16 cellular contexts compared by ENCODE assay signal in the genomic region with DNA sequence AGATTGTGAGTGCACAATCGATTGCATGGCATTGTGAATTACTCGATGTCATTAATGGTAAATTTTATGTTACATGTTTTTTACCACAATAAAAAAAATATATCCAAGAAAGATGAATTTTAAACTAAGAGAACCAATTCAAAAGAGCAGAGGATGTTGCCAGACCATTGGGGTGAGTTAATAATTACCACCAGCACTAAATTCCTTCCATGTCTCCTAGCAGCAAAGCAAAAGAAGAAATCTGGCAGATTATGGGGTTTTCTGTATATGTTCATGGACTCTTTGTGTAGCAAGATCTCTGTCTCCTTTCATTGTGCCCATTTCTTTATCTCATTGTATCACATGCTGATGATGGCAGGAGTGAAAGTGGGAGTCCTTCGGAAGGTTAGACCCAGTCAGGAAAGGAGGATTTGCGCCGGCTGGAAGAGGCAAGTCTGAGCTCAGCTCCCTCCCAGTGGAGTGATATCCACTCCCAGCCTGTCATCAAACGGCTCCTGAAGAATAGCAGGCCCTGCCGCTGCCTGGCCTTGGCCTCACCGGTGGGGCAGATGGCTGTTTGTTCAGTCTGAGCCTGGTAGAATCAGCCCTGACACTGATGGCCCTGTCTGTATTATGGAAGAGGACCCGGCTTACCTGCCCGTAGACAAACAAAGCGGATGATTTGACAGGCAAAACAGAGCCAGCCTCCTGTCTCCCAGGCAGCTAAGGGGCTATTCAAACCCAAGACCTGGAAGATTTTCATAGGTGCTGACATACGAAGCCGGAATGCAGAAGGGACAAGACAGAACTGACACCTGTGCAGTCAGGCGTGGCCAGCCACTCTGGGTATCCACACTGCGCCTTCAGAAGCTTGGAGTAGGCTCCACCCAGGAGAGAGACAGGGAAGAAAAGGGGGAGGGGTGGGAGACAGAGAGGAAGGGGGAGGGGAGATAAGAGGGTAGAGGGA. TPM values are rescaled to one million over a fixed set of nuclear protein-coding genes. Genes with fewer than 3 reads are reported as not detected.
DNase-seq lines count a peak whose midpoint lies in the region; TF ChIP-seq lines count a peak whose summit lies in the region.
"Had no signal": no experiment of that assay in that cellular context is flagged by ENCODE, and none has a peak within 500 bp of the region (broad histone marks: within the 10 kb centered on the region; RNA-seq: fewer than 3 reads in every experiment).

No MANE protein-coding gene starts in this region.

- WGBS in mesendoderm (ENCODE audit: extremely low coverage, insufficient coverage, low lambda C conversion rate): no CpG with 5 or more reads among the region's 15 CpGs

- CTCF ChIA-PET in Caco-2 (lab: Charles Lee): no interaction called here

- H2BK120ac ChIP-seq in mesendoderm (ENCODE audit: low read depth, low read length): no peak overlapping the region

- H3K27me3 ChIP-seq in Caco-2 (replicated peaks; ENCODE audit: control insufficient read depth, insufficient read depth, low read length) (no peaks in the 10 kb centered on the region), endocrine pancreas (ENCODE audit: control insufficient read depth, insufficient read depth, low read length) (no peaks in the 10 kb centered on the region), mesendoderm (ENCODE audit: insufficient read depth, low read length, poor library complexity) (no peaks in the 10 kb centered on the region), brain microvascular endothelial cell (replicated peaks) (no peaks in the 10 kb centered on the region)
- H3K27me3 ChIP-seq: ovary had no signal

- H3K9me3 Mint-ChIP-seq in Caco-2 (ENCODE audit: unreplicated experiment): no peaks in the 10 kb centered on the region
- H3K9me3 Mint-ChIP-seq: stimulated activated memory B cell treated with anti-CD40 and anti-IgM and Interleukin-4, amounts not matched to agents 10 μg/mL and 1 μg/mL and 100 μg/mL, for 72 hours had no signal

- no peak overlapping the region for H3K23ac ChIP-seq in mesendoderm (ENCODE audit: low read length)

- H3K36me3 Mint-ChIP-seq in Caco-2 (ENCODE audit: insufficient read depth, unreplicated experiment): no peaks in the 10 kb centered on the region
- H3K36me3 Mint-ChIP-seq: stimulated activated memory B cell treated with anti-CD40 and anti-IgM and Interleukin-4, amounts not matched to agents 10 μg/mL and 1 μg/mL and 100 μg/mL, for 72 hours had no signal

- H3K27me3 Mint-ChIP-seq in Caco-2 (ENCODE audit: insufficient read depth, unreplicated experiment): no peaks in the 10 kb centered on the region

- H3K18ac ChIP-seq in mesendoderm (ENCODE audit: low read length): no peak overlapping the region

- no peaks in the 10 kb centered on the region for H3K79me2 ChIP-seq in mesendoderm (ENCODE audit: control insufficient read depth, insufficient read depth, low read length)

- no peak overlapping the region for H2BK15ac ChIP-seq in mesendoderm (replicated peaks; ENCODE audit: low read depth)

- peaks cover 18% of the 10 kb centered on the region for H3K4me1 ChIP-seq in Caco-2
- no peaks in the 10 kb centered on the region for H3K4me1 ChIP-seq in endocrine pancreas (ENCODE audit: control insufficient read depth, insufficient read depth, low read length)
- peaks cover 5% of the 10 kb centered on the region for H3K4me1 ChIP-seq in mesendoderm (ENCODE audit: control insufficient read depth, low read depth, low read length)

- H4K5ac ChIP-seq in mesendoderm (ENCODE audit: low read length): no peak overlapping the region

- peak overlapping the region; percentile 23 for H3K4me3 ChIP-seq in Caco-2 (ENCODE audit: low read depth, low read length)
- peak overlapping the region; percentile 48 for H3K4me3 ChIP-seq in endocrine pancreas (ENCODE audit: control insufficient read depth, insufficient read depth, low read length)
- H3K4me3 ChIP-seq in mesendoderm (ENCODE audit: low read length): no peak overlapping the region
- no peak overlapping the region for H3K4me3 ChIP-seq in brain microvascular endothelial cell (ENCODE audit: low read depth, low read length)
- H3K4me3 ChIP-seq: coronary artery, ovary had no signal

- H2BK5ac ChIP-seq in mesendoderm (ENCODE audit: low read length): no peak overlapping the region

- H3K27ac Mint-ChIP-seq in Caco-2 (ENCODE audit: unreplicated experiment): peak overlapping the region; percentile 5
- H3K27ac Mint-ChIP-seq: stimulated activated memory B cell treated with anti-CD40 and anti-IgM and Interleukin-4, amounts not matched to agents 10 μg/mL and 1 μg/mL and 100 μg/mL, for 72 hours had no signal

- POLR2A ChIA-PET in Caco-2 (lab: Charles Lee): interaction anchor here (0.6 kb wide), 1 partner anchor 84 kb away, joined by 5 read pairs; no protein-coding TSS in a partner anchor

- no peak overlapping the region for H4K8ac ChIP-seq in mesendoderm (ENCODE audit: low read depth, low read length)

- no peak overlapping the region for H2AK5ac ChIP-seq in mesendoderm (ENCODE audit: low read length)

- H3K4ac ChIP-seq in mesendoderm (ENCODE audit: low read depth, low read length): no peak overlapping the region

- H3K36me3 ChIP-seq in Caco-2 (ENCODE audit: control insufficient read depth, insufficient read depth, low read length) (no peaks in the 10 kb centered on the region), endocrine pancreas (ENCODE audit: control insufficient read depth, insufficient read depth, low read length) (no peaks in the 10 kb centered on the region), mesendoderm (ENCODE audit: control insufficient read depth, insufficient read depth, low read length) (no peaks in the 10 kb centered on the region), brain microvascular endothelial cell (replicated peaks) (no peaks in the 10 kb centered on the region)
- H3K36me3 ChIP-seq: ovary had no signal

- H3K4me1 Mint-ChIP-seq in Caco-2 (ENCODE audit: low read depth, unreplicated experiment): peaks cover 18% of the 10 kb centered on the region

- no peak overlapping the region for H3K27ac ChIP-seq in mesendoderm (ENCODE audit: low read depth, low read length)
- no peak overlapping the region for H3K27ac ChIP-seq in brain microvascular endothelial cell
- H3K27ac ChIP-seq: coronary artery, HL-60, ovary had no signal

- intact Hi-C loops in Caco-2 (cut with micrococcal nuclease; ENCODE audit: unreplicated experiment): no loop called here

- TF ChIP-seq CTCF in Caco-2 (IDR thresholded peaks at IDR 0.05; ENCODE audit: insufficient read depth in 1 of 2, low read depth in 1 of 2, low read length in 1 of 2, severe bottlenecking in 1 of 2, unreplicated experiment in 1 of 2) (no peak), brain microvascular endothelial cell (IDR thresholded peaks at IDR 0.05; ENCODE audit: low read depth, low read length, missing control alignments) (no peak)

- DNase-seq in Caco-2: peak; percentile 58 to 63
- peak; percentile 69 for DNase-seq in NCI-H146 (lab: John Stamatoyannopoulos, UW)
- DNase-seq in mesendoderm: no peak
- no peak for DNase-seq in brain microvascular endothelial cell
- DNase-seq in NCI-H2107 (lab: John Stamatoyannopoulos, UW): no peak
- no peak for DNase-seq in NCI-H1092 (lab: John Stamatoyannopoulos, UW)
- DNase-seq in stimulated activated CD4-positive, alpha-beta T cell treated with anti-CD3 and anti-CD28 coated beads, Interleukin-1b, Interleukin-23, amount 100 ng/mL, for 48 hours: no peak
- DNase-seq: activated naive CD4-positive, alpha-beta T cell treated with anti-CD3 and anti-CD28 coated beads, Interleukin-2, amount 50 U/mL, for 16 hours; AML-193; ovary; stimulated activated CD4-positive, alpha-beta T cell treated with anti-CD3 and anti-CD28 coated beads, Interleukin-2, amount 100 ng/mL, for 24 hours had no signal

- no TSS peak for BruUV-seq in Caco-2 (replicated peaks; lab: Mats Ljungman, UMichigan)

- H3K9ac ChIP-seq in endocrine pancreas (ENCODE audit: control insufficient read depth, insufficient read depth, low read length) (no peak overlapping the region), mesendoderm (ENCODE audit: low read length) (no peak overlapping the region)

- in situ Hi-C loops in brain microvascular endothelial cell (cut with HindIII; ENCODE audit: low pct_ligation_motif_present, low sequenced_read_pairs): no loop called here

- no peak overlapping the region for H3K56ac ChIP-seq in mesendoderm (ENCODE audit: low read length)

- no peaks in the 10 kb centered on the region for H3K9me3 ChIP-seq in Caco-2
- H3K9me3 ChIP-seq in endocrine pancreas (ENCODE audit: control insufficient read depth, low read length): no peaks in the 10 kb centered on the region
- H3K9me3 ChIP-seq: ovary had no signal

- H3K4me2 ChIP-seq in mesendoderm (ENCODE audit: low read length): peak overlapping the region; percentile 3

- H3K79me1 ChIP-seq in mesendoderm (ENCODE audit: low read length): no peaks in the 10 kb centered on the region

- H3K4me3 Mint-ChIP-seq in Caco-2 (ENCODE audit: unreplicated experiment): peak overlapping the region; percentile 36
- H3K4me3 Mint-ChIP-seq: stimulated activated memory B cell treated with anti-CD40 and anti-IgM and Interleukin-4, amounts not matched to agents 10 μg/mL and 1 μg/mL and 100 μg/mL, for 72 hours had no signal

RNA-seq across cellular contexts. Expression of gene FOXE1, which starts 21.9 kb away (rescaled TPM):
- total RNA-seq in Caco-2 (2022): not detected in 2 replicates
- 0.01 TPM for polyA plus RNA-seq in mesendoderm (2013, experiment 1 of 2)
- 0.04 TPM for polyA plus RNA-seq in mesendoderm (2013, experiment 2 of 2)
- total RNA-seq: M059J, ovary had no signal
- polyA plus RNA-seq: ovary had no signal

Comparison
In these comparisons a context has a peak if more than half of its experiments do, and no peak if none do; other contexts are left out.
1. DNase-seq: peak in Caco-2 (2 of 2) and NCI-H146 (single experiment); none in mesendoderm (single experiment), brain microvascular endothelial cell (single experiment), NCI-H2107 (single experiment), NCI-H1092 (single experiment) and stimulated activated CD4-positive, alpha-beta T cell treated with anti-CD3 and anti-CD28 coated beads, Interleukin-1b, Interleukin-23, amount 100 ng/mL, for 48 hours (single experiment).
2. H3K4me3 ChIP-seq: peak in Caco-2 (single experiment) and endocrine pancreas (single experiment); none in mesendoderm (single experiment) and brain microvascular endothelial cell (single experiment).